Comparison of ENCODE assay signal across 12 cellular contexts in the genomic region with DNA sequence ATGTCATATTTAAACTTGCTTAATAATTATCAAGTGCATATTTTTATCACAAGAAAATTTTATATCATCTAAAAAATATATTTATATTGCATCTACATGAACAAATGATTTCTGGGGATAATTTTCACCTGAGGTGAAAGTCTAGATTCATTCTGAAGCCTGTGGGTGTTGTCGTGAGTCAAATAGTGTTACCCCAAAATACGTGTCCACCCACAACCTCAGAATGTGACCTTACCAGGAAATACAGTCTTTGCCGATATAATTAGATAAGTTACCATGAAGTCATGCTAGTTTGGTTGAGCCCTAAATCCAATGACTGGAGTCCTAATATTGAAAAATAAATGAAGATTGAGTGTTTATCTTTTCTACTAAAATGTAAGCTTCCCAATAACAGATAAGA.
DNase-seq lines count a peak whose midpoint lies in the region; ATAC-seq lines count a peak whose summit lies in the region.
"Had no signal": no experiment of that assay in that cellular context is flagged by ENCODE, and none has a peak within 500 bp of the region (broad histone marks: within the 10 kb centered on the region; RNA-seq: fewer than 3 reads in every experiment).

No MANE protein-coding gene starts in this region.

- no peaks in the 10 kb centered on the region for H3K9me3 Mint-ChIP-seq in activated T-cell treated with anti-CD3 and anti-CD28 coated beads, Interleukin-2, amount 50 U/mL, for 24 hours
- H3K9me3 Mint-ChIP-seq in activated T-helper 2 cell treated with anti-CD3 and anti-CD28 coated beads, Interferon-gamma antibody, Interleukin-2, Interleukin-4, amounts not matched to agents 10 μg/mL and 5 μg/mL and 100 μg/mL, durations not matched to agents 14 hours and 24 hours and 36 hours = no peaks in the 10 kb centered on the region
- no peaks in the 10 kb centered on the region for H3K9me3 Mint-ChIP-seq in activated T-helper 1 cell treated with anti-CD3 and anti-CD28 coated beads, Interleukin-12 subunit alpha, Interleukin-12 subunit beta, Interleukin-2, Interleukin-4 antibody, amounts not matched to agents 30 ng/mL and 10 ng/mL and 1 ng/mL, durations not matched to agents 14 hours and 24 hours and 36 hours

- DNase-seq in activated T-cell treated with anti-CD3 and anti-CD28 coated beads, Interleukin-2, amount 50 U/mL, for 24 hours = no peak
- DNase-seq in activated T-cell treated with anti-CD3 and anti-CD28 coated beads, Interleukin-2, amount 50 U/mL, for 48 hours = no peak
- no peak for DNase-seq in activated T-helper 2 cell treated with anti-CD3 and anti-CD28 coated beads, Interferon-gamma antibody, Interleukin-2, Interleukin-4, amounts not matched to agents 10 μg/mL and 5 μg/mL and 100 μg/mL, durations not matched to agents 14 hours and 24 hours and 36 hours (ENCODE audit: low spot score)
- DNase-seq in sciatic nerve (ENCODE audit: low spot score) = no peak
- no peak for DNase-seq in activated T-helper 1 cell treated with anti-CD3 and anti-CD28 coated beads, Interleukin-12 subunit alpha, Interleukin-12 subunit beta, Interleukin-2, Interleukin-4 antibody, amounts not matched to agents 30 ng/mL and 10 ng/mL and 1 ng/mL, durations not matched to agents 14 hours and 24 hours and 36 hours (ENCODE audit: low spot score)
- DNase-seq: activated gamma-delta T cell treated with Interleukin-2 at 50 U/mL for 16 hours, NCI-H69, retina, T1000 had no signal

- peak overlapping the region; percentile 26 for H3K27ac Mint-ChIP-seq in activated T-cell treated with anti-CD3 and anti-CD28 coated beads, Interleukin-2, amount 50 U/mL, for 24 hours
- H3K27ac Mint-ChIP-seq in activated T-helper 2 cell treated with anti-CD3 and anti-CD28 coated beads, Interferon-gamma antibody, Interleukin-2, Interleukin-4, amounts not matched to agents 10 μg/mL and 5 μg/mL and 100 μg/mL, durations not matched to agents 14 hours and 24 hours and 36 hours = peak overlapping the region; percentile 6
- H3K27ac Mint-ChIP-seq in activated T-helper 1 cell treated with anti-CD3 and anti-CD28 coated beads, Interleukin-12 subunit alpha, Interleukin-12 subunit beta, Interleukin-2, Interleukin-4 antibody, amounts not matched to agents 30 ng/mL and 10 ng/mL and 1 ng/mL, durations not matched to agents 14 hours and 24 hours and 36 hours = no peak overlapping the region

- no peaks in the 10 kb centered on the region for H3K36me3 Mint-ChIP-seq in activated T-cell treated with anti-CD3 and anti-CD28 coated beads, Interleukin-2, amount 50 U/mL, for 24 hours (ENCODE audit: low read depth)
- H3K36me3 Mint-ChIP-seq in activated T-helper 2 cell treated with anti-CD3 and anti-CD28 coated beads, Interferon-gamma antibody, Interleukin-2, Interleukin-4, amounts not matched to agents 10 μg/mL and 5 μg/mL and 100 μg/mL, durations not matched to agents 14 hours and 24 hours and 36 hours (ENCODE audit: low read depth) = no peaks in the 10 kb centered on the region
- H3K36me3 Mint-ChIP-seq in activated T-helper 1 cell treated with anti-CD3 and anti-CD28 coated beads, Interleukin-12 subunit alpha, Interleukin-12 subunit beta, Interleukin-2, Interleukin-4 antibody, amounts not matched to agents 30 ng/mL and 10 ng/mL and 1 ng/mL, durations not matched to agents 14 hours and 24 hours and 36 hours (ENCODE audit: low read depth) = no peaks in the 10 kb centered on the region

- peak; percentile 74 for ATAC-seq in GM19351 (IDR thresholded peaks at IDR 0.05; ENCODE audit: unreplicated experiment)
- ATAC-seq in HG03039 (IDR thresholded peaks at IDR 0.05; ENCODE audit: unreplicated experiment) = peak; percentile 70
- ATAC-seq in sciatic nerve = no peak
- ATAC-seq in HG03097 (IDR thresholded peaks at IDR 0.05; ENCODE audit: low FRiP score, unreplicated experiment) = no peak

- H3K4me3 Mint-ChIP-seq in activated T-cell treated with anti-CD3 and anti-CD28 coated beads, Interleukin-2, amount 50 U/mL, for 24 hours = no peak overlapping the region
- H3K4me3 Mint-ChIP-seq in activated T-helper 2 cell treated with anti-CD3 and anti-CD28 coated beads, Interferon-gamma antibody, Interleukin-2, Interleukin-4, amounts not matched to agents 10 μg/mL and 5 μg/mL and 100 μg/mL, durations not matched to agents 14 hours and 24 hours and 36 hours (ENCODE audit: low read depth) = no peak overlapping the region
- no peak overlapping the region for H3K4me3 Mint-ChIP-seq in activated T-helper 1 cell treated with anti-CD3 and anti-CD28 coated beads, Interleukin-12 subunit alpha, Interleukin-12 subunit beta, Interleukin-2, Interleukin-4 antibody, amounts not matched to agents 30 ng/mL and 10 ng/mL and 1 ng/mL, durations not matched to agents 14 hours and 24 hours and 36 hours

- H3K4me1 Mint-ChIP-seq in activated T-cell treated with anti-CD3 and anti-CD28 coated beads, Interleukin-2, amount 50 U/mL, for 24 hours (ENCODE audit: low read depth) = peaks cover 10% of the 10 kb centered on the region
- H3K4me1 Mint-ChIP-seq in activated T-helper 2 cell treated with anti-CD3 and anti-CD28 coated beads, Interferon-gamma antibody, Interleukin-2, Interleukin-4, amounts not matched to agents 10 μg/mL and 5 μg/mL and 100 μg/mL, durations not matched to agents 14 hours and 24 hours and 36 hours (ENCODE audit: low read depth) = peaks cover 20% of the 10 kb centered on the region
- no peaks in the 10 kb centered on the region for H3K4me1 Mint-ChIP-seq in activated T-helper 1 cell treated with anti-CD3 and anti-CD28 coated beads, Interleukin-12 subunit alpha, Interleukin-12 subunit beta, Interleukin-2, Interleukin-4 antibody, amounts not matched to agents 30 ng/mL and 10 ng/mL and 1 ng/mL, durations not matched to agents 14 hours and 24 hours and 36 hours (ENCODE audit: low read depth)

- intact Hi-C loops in activated T-helper 2 cell treated with anti-CD3 and anti-CD28 coated beads, Interferon-gamma antibody, Interleukin-2, Interleukin-4, amounts not matched to agents 10 μg/mL and 5 μg/mL and 100 μg/mL, durations not matched to agents 14 hours and 24 hours and 36 hours (cut with micrococcal nuclease) = loop anchor here (1.0 to 5.0 kb wide), 5 partner anchors 72 to 288 kb away; no protein-coding TSS in a partner anchor
- intact Hi-C loops in sciatic nerve (cut with DNase I) = no loop called here
- intact Hi-C loops in activated T-helper 1 cell treated with anti-CD3 and anti-CD28 coated beads, Interleukin-12 subunit alpha, Interleukin-12 subunit beta, Interleukin-2, Interleukin-4 antibody, amounts not matched to agents 30 ng/mL and 10 ng/mL and 1 ng/mL, durations not matched to agents 14 hours and 24 hours and 36 hours (cut with micrococcal nuclease) = loop anchor here (1.0 to 5.0 kb wide), 2 partner anchors 114 to 213 kb away; no protein-coding TSS in a partner anchor

- H3K27me3 Mint-ChIP-seq in activated T-cell treated with anti-CD3 and anti-CD28 coated beads, Interleukin-2, amount 50 U/mL, for 24 hours = peaks cover 17% of the 10 kb centered on the region
- H3K27me3 Mint-ChIP-seq in activated T-helper 2 cell treated with anti-CD3 and anti-CD28 coated beads, Interferon-gamma antibody, Interleukin-2, Interleukin-4, amounts not matched to agents 10 μg/mL and 5 μg/mL and 100 μg/mL, durations not matched to agents 14 hours and 24 hours and 36 hours (ENCODE audit: low read depth) = peaks cover 1% of the 10 kb centered on the region
- no peaks in the 10 kb centered on the region for H3K27me3 Mint-ChIP-seq in activated T-helper 1 cell treated with anti-CD3 and anti-CD28 coated beads, Interleukin-12 subunit alpha, Interleukin-12 subunit beta, Interleukin-2, Interleukin-4 antibody, amounts not matched to agents 30 ng/mL and 10 ng/mL and 1 ng/mL, durations not matched to agents 14 hours and 24 hours and 36 hours (ENCODE audit: insufficient read depth)

Comparison
In these comparisons a context has a peak if more than half of its experiments do, and no peak if none do; other contexts are left out.
1. ATAC-seq: peak in GM19351 (single experiment) and HG03039 (single experiment); none in sciatic nerve (single experiment) and HG03097 (single experiment).